ENCODE assay signal across 9 cellular contexts in the genomic region with DNA sequence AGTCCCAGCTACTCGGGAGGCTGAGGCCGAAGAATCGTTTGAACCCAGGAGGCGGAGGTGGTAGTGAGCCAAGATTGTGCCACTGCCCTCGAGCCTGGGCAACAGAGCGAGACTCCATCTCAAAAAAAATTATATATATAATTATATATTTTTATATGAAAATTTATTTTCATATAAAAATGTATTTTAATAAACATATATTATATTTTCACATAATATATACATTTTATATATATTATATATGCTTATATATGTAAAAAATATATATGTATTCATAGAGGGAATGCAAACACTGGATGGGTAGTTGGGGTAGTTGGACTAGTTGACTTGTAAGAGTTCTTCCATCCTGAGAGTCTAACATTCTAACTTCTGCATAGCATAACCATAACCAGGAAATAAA. TPM values are rescaled to one million over a fixed set of nuclear protein-coding genes. Genes with fewer than 3 reads are reported as not detected.
"Had no signal": no experiment of that assay in that cellular context is flagged by ENCODE, and none has a peak within 500 bp of the region (broad histone marks: within the 10 kb centered on the region; RNA-seq: fewer than 3 reads in every experiment).

No MANE protein-coding gene starts in this region.

- ATAC-seq: GM23338, HCT116 had no signal

- H3K4me3 Mint-ChIP-seq: GM23338, H9, HFFc6 had no signal

- DNase-seq: GM23248, GOT3, H9, HCEC 1CT, HFFc6 had no signal

- H3K36me3 ChIP-seq: HAP-1 had no signal

- H3K4me3 ChIP-seq: GM23248, GM23338, HAP-1 had no signal

- H3K27ac Mint-ChIP-seq: GM23338, H9, HFFc6 had no signal

RNA-seq across cellular contexts. Expression of gene DEUP1, which starts 20.3 kb away (rescaled TPM):
- total RNA-seq: GM23248, H4, HFFc6 had no signal
